Comparison of ENCODE assay signal across 8 cellular contexts in the genomic region with DNA sequence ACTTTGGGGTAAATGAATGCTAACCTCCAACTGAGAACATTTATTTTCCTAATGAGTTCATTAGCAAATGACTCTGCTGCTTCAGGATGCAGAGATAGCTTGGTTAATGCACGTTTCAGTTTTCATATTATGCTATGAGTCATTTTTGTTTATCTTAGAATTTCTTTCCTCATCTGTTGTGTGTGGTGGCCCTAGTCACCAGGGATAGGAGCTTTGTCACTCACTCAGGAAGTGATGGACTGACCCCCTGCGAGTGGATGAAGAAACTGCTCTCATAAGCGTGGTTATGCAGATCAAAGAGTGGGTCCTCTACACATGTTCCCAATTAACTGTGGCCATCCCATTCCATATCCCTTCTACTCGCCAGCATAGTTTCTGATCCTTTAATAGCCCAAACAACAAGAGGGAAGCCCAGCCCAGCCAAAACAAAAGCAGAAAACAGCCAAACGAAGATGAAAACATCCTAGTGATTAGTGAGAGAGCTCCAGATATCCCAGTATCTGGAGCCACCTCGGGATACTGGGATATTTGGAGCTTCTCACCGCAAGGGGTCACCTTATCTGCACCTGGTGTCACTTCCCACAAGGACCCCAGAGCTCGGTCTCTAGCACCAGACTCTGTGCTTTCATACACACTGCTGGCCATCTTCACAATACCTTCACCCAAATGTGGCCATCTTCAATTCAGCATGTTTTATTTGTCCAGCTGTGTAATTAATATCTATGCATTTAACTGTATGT. TPM values are rescaled to one million over a fixed set of nuclear protein-coding genes. Genes with fewer than 3 reads are reported as not detected.
DNase-seq lines count a peak whose midpoint lies in the region; ATAC-seq and TF ChIP-seq lines count a peak whose summit lies in the region.

No MANE protein-coding gene starts in this region.

- TF ChIP-seq CTCF in HFFc6 (IDR thresholded peaks at IDR 0.05) (no peak), fibroblast of pulmonary artery (IDR thresholded peaks at IDR 0.05; ENCODE audit: low read length, missing control alignments) (no peak)

- no peaks in the 10 kb centered on the region for H3K9me3 Mint-ChIP-seq in HFFc6

- H3K27ac Mint-ChIP-seq in HFFc6, result peak overlapping the region; percentile 58

- H3K4me3 ChIP-seq in fibroblast of pulmonary artery (replicated peaks; ENCODE audit: low read depth, low read length), result no peak overlapping the region

- peak; percentile 27 to 45 for DNase-seq in NOMO-1 (lab: John Stamatoyannopoulos, UW; ENCODE audit: unreplicated experiment in 2 of 2)
- no peak for DNase-seq in NOMO-1 treated with dmso at 0.1 percent for 144 hours (lab: John Stamatoyannopoulos, UW; ENCODE audit: unreplicated experiment)
- peak; percentile 69 for DNase-seq in HFFc6
- peak; percentile 62 for DNase-seq in RPMI7951 (ENCODE audit: low read depth)
- DNase-seq in fibroblast of pulmonary artery (ENCODE audit: low read depth), result peak; percentile 29
- DNase-seq in GM19240 (ENCODE audit: insufficient read length, low spot score), result no peak
- DNase-seq in NCI-H1436 (lab: John Stamatoyannopoulos, UW), result no peak

- H3K27me3 Mint-ChIP-seq in HFFc6 (ENCODE audit: insufficient read depth), result peaks cover 5% of the 10 kb centered on the region

- H3K4me3 Mint-ChIP-seq in HFFc6, result peak overlapping the region; percentile 6; the same call in 1 of the 2 replicates

- no peak for ATAC-seq in HG03045 (IDR thresholded peaks at IDR 0.05; ENCODE audit: unreplicated experiment)

- H3K4me1 Mint-ChIP-seq in HFFc6 (ENCODE audit: low read depth), result peaks cover 24% of the 10 kb centered on the region

- H3K36me3 Mint-ChIP-seq in HFFc6 (ENCODE audit: low read depth), result no peaks in the 10 kb centered on the region

RNA-seq across cellular contexts. Expression of a gene that starts 8.6 kb away (rescaled TPM):
- total RNA-seq in HFFc6 (2021; fragmentation: NEBNext Ultra II Directional; extraction: Animal tissue kit (Norgen Biotek cat#: 25700)), result under 1 TPM; 0.10 to 0.71 (median 0.33) TPM
- not detected in 2 replicates for total RNA-seq in RPMI7951 (2014; rRNA removed; shearing (Covaris generic))

Comparison
In these comparisons a context has a peak if more than half of its experiments do, and no peak if none do; other contexts are left out.
1. DNase-seq: peak in NOMO-1 (2 of 2), HFFc6 (single experiment), RPMI7951 (single experiment) and fibroblast of pulmonary artery (single experiment); none in NOMO-1 treated with dmso at 0.1 percent for 144 hours (single experiment), GM19240 (single experiment) and NCI-H1436 (single experiment).